In genomic region chr22:39147335-39148023, GRCh38 we compare ENCODE assay signal across 14 cellular contexts. TPM values are rescaled to one million over a fixed set of nuclear protein-coding genes. Genes with fewer than 3 reads are reported as not detected.
A peak's percentile ranks its signal among the peaks of the same experiment; 100 is the strongest.
DNase-seq lines count a peak whose midpoint lies in the region; ATAC-seq and TF ChIP-seq lines count a peak whose summit lies in the region.
"Had no signal": no experiment of that assay in that cellular context is flagged by ENCODE, and none has a peak within 500 bp of the region (broad histone marks: within the 10 kb centered on the region; RNA-seq: fewer than 3 reads in every experiment).

No MANE protein-coding gene starts in this region.

- POLR2A ChIA-PET in GM10248 (lab: Yijun Ruan, JAX): interaction anchor here (0.6 kb wide), 1 partner anchor 247 kb away, joined by 5 read pairs; no protein-coding TSS in a partner anchor

- no peaks in the 10 kb centered on the region for H3K36me3 ChIP-seq in GM23338 (ENCODE audit: insufficient read depth)
- no peaks in the 10 kb centered on the region for H3K36me3 ChIP-seq in left lung

- TF ChIP-seq CTCF in GM23338 (conservative IDR thresholded peaks at IDR 0.05; ENCODE audit: low read depth in 2 of 2) (no peak), left lung (IDR thresholded peaks at IDR 0.05) (no peak), GM10248 (IDR thresholded peaks at IDR 0.05; ENCODE audit: control extremely low read depth, extremely low read depth, low read depth, missing control alignments) (no peak)

- no peak overlapping the region for H3K4me3 Mint-ChIP-seq in GM23338
- peak overlapping the region; percentile 5 for H3K4me3 Mint-ChIP-seq in activated T-helper 1 cell treated with anti-CD3 and anti-CD28 coated beads, Interleukin-12 subunit alpha, Interleukin-12 subunit beta, Interleukin-2, Interleukin-4 antibody, amounts not matched to agents 30 ng/mL and 10 ng/mL and 1 ng/mL, durations not matched to agents 14 hours and 24 hours and 36 hours
- no peak overlapping the region for H3K4me3 Mint-ChIP-seq in stimulated activated memory B cell treated with anti-CD40 and anti-IgM and Interleukin-4, amounts not matched to agents 10 μg/mL and 1 μg/mL and 100 μg/mL, for 72 hours

- intact Hi-C loops in activated T-helper 1 cell treated with anti-CD3 and anti-CD28 coated beads, Interleukin-12 subunit alpha, Interleukin-12 subunit beta, Interleukin-2, Interleukin-4 antibody, amounts not matched to agents 30 ng/mL and 10 ng/mL and 1 ng/mL, durations not matched to agents 14 hours and 24 hours and 36 hours (cut with micrococcal nuclease): no loop called here
- intact Hi-C loops in left lung (cut with DNase I): no loop called here

- ATAC-seq in GM23338 (no peak), left lung (no peak), HG02798 (IDR thresholded peaks at IDR 0.05; ENCODE audit: poor library complexity, unreplicated experiment) (no peak), HG02763 (IDR thresholded peaks at IDR 0.05; ENCODE audit: unreplicated experiment) (no peak)
- no peak for ATAC-seq in stimulated activated memory B cell treated with anti-CD40 and anti-IgM and Interleukin-4, amounts not matched to agents 10 μg/mL and 1 μg/mL and 100 μg/mL, for 72 hours
- ATAC-seq: foreskin keratinocyte, left lobe of liver had no signal

- H3K27me3 Mint-ChIP-seq in GM23338 (ENCODE audit: insufficient read depth, low read depth, poor library complexity): peaks cover 21% of the 10 kb centered on the region
- H3K27me3 Mint-ChIP-seq in activated T-helper 1 cell treated with anti-CD3 and anti-CD28 coated beads, Interleukin-12 subunit alpha, Interleukin-12 subunit beta, Interleukin-2, Interleukin-4 antibody, amounts not matched to agents 30 ng/mL and 10 ng/mL and 1 ng/mL, durations not matched to agents 14 hours and 24 hours and 36 hours (ENCODE audit: insufficient read depth): no peaks in the 10 kb centered on the region
- H3K27me3 Mint-ChIP-seq in stimulated activated memory B cell treated with anti-CD40 and anti-IgM and Interleukin-4, amounts not matched to agents 10 μg/mL and 1 μg/mL and 100 μg/mL, for 72 hours: no peaks in the 10 kb centered on the region

- no peak overlapping the region for H2AFZ ChIP-seq in GM23338

- H3K27ac Mint-ChIP-seq in GM23338: no peak overlapping the region
- no peak overlapping the region for H3K27ac Mint-ChIP-seq in activated T-helper 1 cell treated with anti-CD3 and anti-CD28 coated beads, Interleukin-12 subunit alpha, Interleukin-12 subunit beta, Interleukin-2, Interleukin-4 antibody, amounts not matched to agents 30 ng/mL and 10 ng/mL and 1 ng/mL, durations not matched to agents 14 hours and 24 hours and 36 hours
- H3K27ac Mint-ChIP-seq in stimulated activated memory B cell treated with anti-CD40 and anti-IgM and Interleukin-4, amounts not matched to agents 10 μg/mL and 1 μg/mL and 100 μg/mL, for 72 hours: peak overlapping the region; percentile 82

- H3F3A ChIP-seq in GM23338 (replicated peaks; ENCODE audit: low read depth): peaks cover 31% of the 10 kb centered on the region

- no peaks in the 10 kb centered on the region for H4K20me1 ChIP-seq in GM23338 (replicated peaks; ENCODE audit: insufficient read depth)

- H3K27me3 ChIP-seq in GM23338 (ENCODE audit: insufficient read depth) (0 out of 2 replicates have a peak, but pooled peaks cover 3% of the 10 kb centered on the region), left lung (no peaks in the 10 kb centered on the region)

- H3K9me2 ChIP-seq in GM23338 (ENCODE audit: insufficient read depth): no peaks in the 10 kb centered on the region

- CTCF ChIA-PET in GM10248 (lab: Yijun Ruan, JAX): interaction anchor here (0.9 to 2.0 kb wide), 4 partner anchors 13 to 278 kb away, joined by 3 to 8 read pairs (median 4); no protein-coding TSS in a partner anchor

- H3K27ac ChIP-seq in GM23338 (ENCODE audit: low read depth): 0 out of 2 replicates have a peak overlapping the region, but pooled peaks have one; percentile 74
- peak overlapping the region; percentile 24 to 42 for H3K27ac ChIP-seq in left lung
- H3K27ac ChIP-seq: foreskin keratinocyte had no signal

- H3K4me3 ChIP-seq in GM23338 (no peak overlapping the region), left lung (no peak overlapping the region)

- H3K4me2 ChIP-seq in GM23338: no peak overlapping the region; the same call in 1 of the 2 replicates

- H3K4me1 ChIP-seq in GM23338 (ENCODE audit: insufficient read depth) (peaks cover 40% of the 10 kb centered on the region), left lung (peaks cover 11 to 56% of the 10 kb centered on the region in 2 donors)
- H3K4me1 ChIP-seq: foreskin keratinocyte had no signal

- no peak for DNase-seq in GM23338 (ENCODE audit: low spot score)
- DNase-seq in activated T-helper 1 cell treated with anti-CD3 and anti-CD28 coated beads, Interleukin-12 subunit alpha, Interleukin-12 subunit beta, Interleukin-2, Interleukin-4 antibody, amounts not matched to agents 30 ng/mL and 10 ng/mL and 1 ng/mL, durations not matched to agents 14 hours and 24 hours and 36 hours (ENCODE audit: low spot score): no peak
- DNase-seq in left lung: peak in 1 of 2 donors; percentile 36
- DNase-seq in GM10248 (ENCODE audit: extremely low spot score): no peak
- DNase-seq: activated T-cell treated with anti-CD3 and anti-CD28 coated beads for 4 hours, foreskin keratinocyte, KG1, NCI-H2107, OCI-M1 had no signal

- H3K79me2 ChIP-seq in GM23338 (replicated peaks; ENCODE audit: insufficient read depth): no peaks in the 10 kb centered on the region

- H3K4me1 Mint-ChIP-seq in GM23338: peaks cover 34% of the 10 kb centered on the region
- peaks cover 49% of the 10 kb centered on the region for H3K4me1 Mint-ChIP-seq in activated T-helper 1 cell treated with anti-CD3 and anti-CD28 coated beads, Interleukin-12 subunit alpha, Interleukin-12 subunit beta, Interleukin-2, Interleukin-4 antibody, amounts not matched to agents 30 ng/mL and 10 ng/mL and 1 ng/mL, durations not matched to agents 14 hours and 24 hours and 36 hours (ENCODE audit: low read depth)
- H3K4me1 Mint-ChIP-seq in stimulated activated memory B cell treated with anti-CD40 and anti-IgM and Interleukin-4, amounts not matched to agents 10 μg/mL and 1 μg/mL and 100 μg/mL, for 72 hours: peaks cover 72% of the 10 kb centered on the region

- no peaks in the 10 kb centered on the region for H3K36me3 Mint-ChIP-seq in GM23338 (ENCODE audit: low read depth)
- peaks cover 5% of the 10 kb centered on the region for H3K36me3 Mint-ChIP-seq in activated T-helper 1 cell treated with anti-CD3 and anti-CD28 coated beads, Interleukin-12 subunit alpha, Interleukin-12 subunit beta, Interleukin-2, Interleukin-4 antibody, amounts not matched to agents 30 ng/mL and 10 ng/mL and 1 ng/mL, durations not matched to agents 14 hours and 24 hours and 36 hours (ENCODE audit: low read depth)
- H3K36me3 Mint-ChIP-seq in stimulated activated memory B cell treated with anti-CD40 and anti-IgM and Interleukin-4, amounts not matched to agents 10 μg/mL and 1 μg/mL and 100 μg/mL, for 72 hours: peaks cover 9% of the 10 kb centered on the region

- H3K9me3 Mint-ChIP-seq in GM23338: no peaks in the 10 kb centered on the region
- H3K9me3 Mint-ChIP-seq in activated T-helper 1 cell treated with anti-CD3 and anti-CD28 coated beads, Interleukin-12 subunit alpha, Interleukin-12 subunit beta, Interleukin-2, Interleukin-4 antibody, amounts not matched to agents 30 ng/mL and 10 ng/mL and 1 ng/mL, durations not matched to agents 14 hours and 24 hours and 36 hours: no peaks in the 10 kb centered on the region
- H3K9me3 Mint-ChIP-seq in stimulated activated memory B cell treated with anti-CD40 and anti-IgM and Interleukin-4, amounts not matched to agents 10 μg/mL and 1 μg/mL and 100 μg/mL, for 72 hours: no peaks in the 10 kb centered on the region

- no peaks in the 10 kb centered on the region for H3K9me3 ChIP-seq in left lung

TF ChIP-seq in GM23338, 12 proteins besides CTCF, POLR2A, EP300 and RAD21 (continues in another document):
- TF ChIP-seq REST (IDR thresholded peaks at IDR 0.05; ENCODE audit: unreplicated experiment): no peak
- no peak for TF ChIP-seq POLR2AphosphoS5 (IDR thresholded peaks at IDR 0.05; ENCODE audit: low read depth)
- no peak for TF ChIP-seq JUNB (IDR thresholded peaks at IDR 0.05; ENCODE audit: unreplicated experiment)

RNA-seq across cellular contexts. Expression of gene CBX7, which starts 5.0 kb away (rescaled TPM):
- total RNA-seq in GM23338 (2014; rRNA removed; shearing (Covaris generic)): 11.5 and 12.7 TPM in 2 replicates
- 2.6 and 2.8 TPM in 2 replicates for polyA plus RNA-seq in GM23338 (2016; fragmentation: Nextera tagmentation; extraction: Ambion mirVana)
- total RNA-seq in activated T-helper 1 cell treated with anti-CD3 and anti-CD28 coated beads, Interleukin-12 subunit alpha, Interleukin-12 subunit beta, Interleukin-2, Interleukin-4 antibody, amounts not matched to agents 30 ng/mL and 10 ng/mL and 1 ng/mL, durations not matched to agents 14 hours and 24 hours and 36 hours: 12.7 and 13.8 TPM in 2 replicates
- total RNA-seq in left lung: 10 to 100 TPM; 17.1 to 17.7 TPM

RNA-seq across cellular contexts. Expression of gene APOBEC3H, which starts 50.4 kb away (rescaled TPM):
- not detected in 2 replicates for total RNA-seq in GM23338 (2014; rRNA removed; shearing (Covaris generic))
- not detected in 2 replicates for polyA plus RNA-seq in GM23338 (2016; fragmentation: Nextera tagmentation; extraction: Ambion mirVana)
- total RNA-seq in activated T-helper 1 cell treated with anti-CD3 and anti-CD28 coated beads, Interleukin-12 subunit alpha, Interleukin-12 subunit beta, Interleukin-2, Interleukin-4 antibody, amounts not matched to agents 30 ng/mL and 10 ng/mL and 1 ng/mL, durations not matched to agents 14 hours and 24 hours and 36 hours: 5.0 and 7.4 TPM in 2 replicates
- 1 to 10 TPM in 1 of 2 donors, under 1 TPM in 1; 0.94 to 1.3 TPM for total RNA-seq in left lung
- total RNA-seq: H7, left lobe of liver had no signal
